8 cellular contexts compared by ENCODE assay signal in the genomic region with DNA sequence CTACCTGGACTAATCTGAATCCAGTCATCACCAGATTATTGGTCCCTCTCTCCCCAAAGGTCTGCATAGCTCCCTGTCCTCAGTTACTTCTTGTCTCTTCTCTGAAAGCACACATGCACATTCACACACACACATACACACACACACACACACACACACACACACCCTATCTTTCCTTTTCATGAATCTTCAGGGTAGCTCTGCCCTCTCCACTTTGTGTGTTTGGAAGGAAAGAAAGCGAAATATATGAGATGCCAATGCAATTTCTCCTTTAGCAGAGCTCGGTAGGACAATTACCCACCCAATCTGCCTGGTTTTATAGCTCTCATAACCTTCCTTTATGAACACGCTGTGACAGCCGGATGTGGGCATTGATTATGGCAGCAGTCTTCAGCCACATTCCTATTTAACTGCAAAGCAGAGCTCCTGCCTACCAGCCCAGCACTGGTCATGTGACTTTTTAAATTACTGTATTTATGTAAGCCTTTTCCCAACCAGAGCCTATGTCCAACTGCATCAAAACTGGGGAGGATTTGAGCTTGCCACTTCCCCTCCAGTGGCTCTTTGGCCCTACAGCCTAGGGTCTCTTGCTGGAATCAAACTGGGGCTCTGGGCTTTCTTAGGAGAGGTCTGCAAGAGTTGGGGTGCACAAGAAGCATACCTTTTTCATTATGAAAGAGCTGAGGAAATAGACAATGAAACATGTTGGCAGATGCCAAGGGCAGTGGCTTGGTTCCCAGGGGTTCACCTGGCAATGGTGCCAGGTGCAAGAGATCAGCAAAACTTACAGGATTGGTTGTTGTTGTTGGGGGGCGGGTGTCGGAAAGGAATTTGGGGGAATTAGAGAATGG. TPM values are rescaled to one million over a fixed set of nuclear protein-coding genes. Genes with fewer than 3 reads are reported as not detected.
DNase-seq lines count a peak whose midpoint lies in the region; ATAC-seq, FAIRE-seq and TF ChIP-seq lines count a peak whose summit lies in the region.

No MANE protein-coding gene starts in this region.

- H3K27ac ChIP-seq in ascending aorta, result peak overlapping the region in 1 of 2 donors; percentile 40
- H3K27ac ChIP-seq in left lung, result peak overlapping the region; percentile 61 to 80

- DNase-seq in NCI-H510A treated with DMSO at 0.1 percent for 48 hours (lab: John Stamatoyannopoulos, UW), result peak; percentile 22
- no peak for DNase-seq in NCI-H510A (lab: John Stamatoyannopoulos, UW)
- peak; percentile 75 for DNase-seq in NCI-H2227 treated with DMSO at 0.1 percent for 48 hours (lab: John Stamatoyannopoulos, UW)
- DNase-seq in ascending aorta (ENCODE audit: low spot score in 2 of 2), result no peak
- no peak for DNase-seq in left lung
- no peak for DNase-seq in frontal cortex (ENCODE audit: low spot score in 2 of 2)
- no peak for DNase-seq in iPS-NIHi7 (ENCODE audit: extremely low spot score)

- H3K27me3 ChIP-seq in ascending aorta (no peaks in the 10 kb centered on the region), left lung (no peaks in the 10 kb centered on the region)

- no peak for ATAC-seq in left lung
- ATAC-seq in HG02938 (IDR thresholded peaks at IDR 0.05; ENCODE audit: unreplicated experiment), result no peak

- H3K4me1 ChIP-seq in ascending aorta (peaks cover 0 to 21% of the 10 kb centered on the region in 2 donors), left lung (peaks cover 17 to 56% of the 10 kb centered on the region in 2 donors)

- TF ChIP-seq CTCF in ascending aorta (IDR thresholded peaks at IDR 0.05) (no peak), left lung (IDR thresholded peaks at IDR 0.05) (no peak)

- intact Hi-C loops in ascending aorta (cut with DNase I), result loop anchor here (5.0 kb wide), 1 partner anchor 70 kb away; the partner anchor contains the start of gene PAIP2
- intact Hi-C loops in left lung (cut with DNase I), result no loop called here

- no peaks in the 10 kb centered on the region for H3K9me3 ChIP-seq in ascending aorta
- no peaks in the 10 kb centered on the region for H3K9me3 ChIP-seq in left lung

- H3K36me3 ChIP-seq in ascending aorta (no peaks in the 10 kb centered on the region), left lung (peaks cover 0 to 4% of the 10 kb centered on the region in 2 donors)

- FAIRE-seq in frontal cortex (lab: Jason Lieb, UNC), result no peak

- H3K4me3 ChIP-seq in ascending aorta (peak overlapping the region; percentile 44 to 71), left lung (peak overlapping the region in 1 of 2 donors; percentile 65)

RNA-seq across cellular contexts. Expression of gene MATR3, which starts 20.8 kb away (rescaled TPM):
- total RNA-seq in ascending aorta (58.8 TPM), left lung (100 to 1,000 TPM; 171 to 177 TPM), frontal cortex (810 TPM)

Comparison
In these comparisons a context has a peak if more than half of its experiments do, and no peak if none do; other contexts are left out.
1. DNase-seq: peak in NCI-H510A treated with DMSO at 0.1 percent for 48 hours (single experiment) and NCI-H2227 treated with DMSO at 0.1 percent for 48 hours (single experiment); none in NCI-H510A (single experiment), ascending aorta (0 of 2), left lung (0 of 2), frontal cortex (0 of 2) and iPS-NIHi7 (single experiment).